20 cellular contexts compared by ENCODE assay signal in the genomic region with DNA sequence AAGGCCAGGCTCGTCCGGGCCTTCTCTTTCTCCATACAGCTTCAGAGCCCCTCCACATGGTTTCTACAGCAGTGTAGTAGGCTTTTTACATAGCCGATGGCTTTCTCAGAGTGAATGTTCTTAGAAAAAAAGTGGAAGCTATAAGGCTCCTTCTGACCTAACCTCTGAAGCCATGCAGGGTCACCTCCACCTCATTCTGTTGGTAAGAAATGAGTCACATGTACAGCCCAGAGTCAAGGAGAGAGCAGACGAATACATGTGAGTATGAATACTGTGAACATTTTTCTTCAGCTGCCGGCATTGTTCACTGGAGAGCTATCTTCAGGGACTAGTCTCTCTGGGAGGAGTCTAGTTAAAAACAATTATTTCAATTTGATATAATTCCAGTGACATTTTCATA.
DNase-seq lines count a peak whose midpoint lies in the region; ATAC-seq and TF ChIP-seq lines count a peak whose summit lies in the region.
"Had no signal": no experiment of that assay in that cellular context is flagged by ENCODE, and none has a peak within 500 bp of the region (broad histone marks: within the 10 kb centered on the region; RNA-seq: fewer than 3 reads in every experiment).

No MANE protein-coding gene starts in this region.

- H3K27me3 Mint-ChIP-seq in MCF 10A (ENCODE audit: insufficient read depth, unreplicated experiment): no peaks in the 10 kb centered on the region
- H3K27me3 Mint-ChIP-seq in immature natural killer cell (ENCODE audit: low read depth in 3 of 3): no peaks in the 10 kb centered on the region
- H3K27me3 Mint-ChIP-seq: activated CD8-positive, alpha-beta memory T cell treated with anti-CD3 and anti-CD28 coated beads, Interleukin-2, amount 10 ng/mL, durations not matched to agents 7 days and 5 days; dendritic cell treated with granulocyte-macrophage colony-stimulating factor and Interleukin-4, amounts not matched to agents 40 ng/mL and 50 ng/mL, for 4 days; stimulated activated naive CD8-positive, alpha-beta T cell treated with anti-CD3 and anti-CD28 coated beads, Interleukin-15, Interleukin-2, amounts not matched to agents 100 ng/mL and 50 ng/mL, for 24 hours had no signal

- POLR2A ChIA-PET in MCF 10A (lab: Yijun Ruan, JAX): interaction anchor here (0.6 to 1.3 kb wide), 3 partner anchors 10 to 54 kb away, joined by 3 to 4 read pairs (median 3); no protein-coding TSS in a partner anchor

- H3K9me3 ChIP-seq in mammary epithelial cell (replicated peaks; ENCODE audit: insufficient read depth, low read length) (no peaks in the 10 kb centered on the region), prostate gland (no peaks in the 10 kb centered on the region), MG63 (no peaks in the 10 kb centered on the region)
- H3K9me3 ChIP-seq: BLaER1 had no signal

- no peaks in the 10 kb centered on the region for H3K4me1 Mint-ChIP-seq in MCF 10A (ENCODE audit: insufficient read depth, unreplicated experiment)
- H3K4me1 Mint-ChIP-seq in immature natural killer cell: no peaks in the 10 kb centered on the region
- H3K4me1 Mint-ChIP-seq: activated B cell treated with CpG ODN at 0.5 μM for 24 hours; activated CD8-positive, alpha-beta memory T cell treated with anti-CD3 and anti-CD28 coated beads, Interleukin-2, amount 10 ng/mL, durations not matched to agents 7 days and 5 days had no signal

- WGBS in mammary epithelial cell (ENCODE audit: low coverage, missing lambda C conversion rate): 93% methylated on average over 5 of the region's 5 CpGs
- WGBS in prostate gland: 87% methylated on average over 5 of the region's 5 CpGs

- no peaks in the 10 kb centered on the region for H4K20me1 ChIP-seq in mammary epithelial cell (ENCODE audit: insufficient read depth, low read length)
- H4K20me1 ChIP-seq: BLaER1 had no signal

- H3K27ac Mint-ChIP-seq in MCF 10A (ENCODE audit: low read depth, unreplicated experiment): no peak overlapping the region
- H3K27ac Mint-ChIP-seq in immature natural killer cell: no peak overlapping the region
- H3K27ac Mint-ChIP-seq: activated B cell treated with CpG ODN at 0.5 μM for 24 hours; activated CD8-positive, alpha-beta memory T cell treated with anti-CD3 and anti-CD28 coated beads, Interleukin-2, amount 10 ng/mL, durations not matched to agents 7 days and 5 days; dendritic cell treated with granulocyte-macrophage colony-stimulating factor and Interleukin-4, amounts not matched to agents 40 ng/mL and 50 ng/mL, for 4 days; stimulated activated naive CD8-positive, alpha-beta T cell treated with anti-CD3 and anti-CD28 coated beads, Interleukin-15, Interleukin-2, amounts not matched to agents 100 ng/mL and 50 ng/mL, for 24 hours had no signal

- H3K36me3 ChIP-seq in mammary epithelial cell (ENCODE audit: insufficient read depth, low read length): no peaks in the 10 kb centered on the region
- no peaks in the 10 kb centered on the region for H3K36me3 ChIP-seq in prostate gland
- H3K36me3 ChIP-seq in MG63: no peaks in the 10 kb centered on the region
- H3K36me3 ChIP-seq: BLaER1 had no signal

- no peak overlapping the region for H3K4me3 ChIP-seq in mammary epithelial cell (replicated peaks in 1 of 3; ENCODE audit: insufficient read depth in 1 of 3, low read depth in 2 of 3, low read length in 3 of 3)
- no peak overlapping the region for H3K4me3 ChIP-seq in prostate gland
- no peak overlapping the region for H3K4me3 ChIP-seq in MG63
- H3K4me3 ChIP-seq: BLaER1 had no signal

- no peak overlapping the region for H3K4me3 Mint-ChIP-seq in MCF 10A (ENCODE audit: unreplicated experiment)
- no peak overlapping the region for H3K4me3 Mint-ChIP-seq in immature natural killer cell
- H3K4me3 Mint-ChIP-seq: activated B cell treated with CpG ODN at 0.5 μM for 24 hours; activated CD8-positive, alpha-beta memory T cell treated with anti-CD3 and anti-CD28 coated beads, Interleukin-2, amount 10 ng/mL, durations not matched to agents 7 days and 5 days; dendritic cell treated with granulocyte-macrophage colony-stimulating factor and Interleukin-4, amounts not matched to agents 40 ng/mL and 50 ng/mL, for 4 days; stimulated activated naive CD8-positive, alpha-beta T cell treated with anti-CD3 and anti-CD28 coated beads, Interleukin-15, Interleukin-2, amounts not matched to agents 100 ng/mL and 50 ng/mL, for 24 hours had no signal

- dilution Hi-C loops in mammary epithelial cell (cut with HindIII; ENCODE audit: low sequenced_read_pairs): no loop called here

- H3K9ac ChIP-seq in mammary epithelial cell (ENCODE audit: insufficient read depth, low read length): no peak overlapping the region
- H3K9ac ChIP-seq: BLaER1 had no signal

- BruUV-seq in mammary epithelial cell (replicated peaks; lab: Mats Ljungman, UMichigan) (no TSS peak), MCF 10A (replicated peaks; lab: Mats Ljungman, UMichigan) (no TSS peak)

- no peak for TF ChIP-seq POLR2A in prostate gland (IDR thresholded peaks at IDR 0.05)

- ATAC-seq in HG02938 (IDR thresholded peaks at IDR 0.05; ENCODE audit: unreplicated experiment): peak; percentile 70
- ATAC-seq: activated CD8-positive, alpha-beta memory T cell treated with anti-CD3 and anti-CD28 coated beads, Interleukin-2, amount 10 ng/mL, durations not matched to agents 7 days and 5 days; esophagus mucosa had no signal

- TF ChIP-seq CTCF in mammary epithelial cell (conservative IDR thresholded peaks at IDR 0.05 in 1 of 2, IDR thresholded peaks at IDR 0.05 in 1 of 2; ENCODE audit: extremely low read depth in 1 of 2, insufficient read depth in 1 of 2, low read depth in 1 of 2, low read length in 2 of 2) (no peak), MCF 10A (IDR thresholded peaks at IDR 0.05; ENCODE audit: unreplicated experiment) (no peak), prostate gland (IDR thresholded peaks at IDR 0.05) (no peak)

- H3K27ac ChIP-seq in mammary epithelial cell (ENCODE audit: insufficient read depth, low read depth, low read length) (no peak overlapping the region), prostate gland (no peak overlapping the region)
- H3K27ac ChIP-seq: 22Rv1, BLaER1 had no signal

- H3K27me3 ChIP-seq in mammary epithelial cell (ENCODE audit: insufficient read depth, low read length) (no peaks in the 10 kb centered on the region), prostate gland (replicated peaks; ENCODE audit: insufficient read depth) (no peaks in the 10 kb centered on the region), MG63 (no peaks in the 10 kb centered on the region)
- H3K27me3 ChIP-seq: BLaER1 had no signal

- in situ Hi-C loops in mammary epithelial cell (cut with MboI; ENCODE audit: low sequenced_read_pairs in 2 of 2): no loop called here

- intact Hi-C loops in mammary epithelial cell (cut with micrococcal nuclease): no loop called here
- intact Hi-C loops in MCF 10A (cut with micrococcal nuclease): no loop called here
- intact Hi-C loops in prostate gland (cut with DNase I): no loop called here

- H3K4me2 ChIP-seq in mammary epithelial cell (ENCODE audit: insufficient read depth, low read depth, low read length): no peak overlapping the region
- H3K4me2 ChIP-seq: BLaER1 had no signal

- no peaks in the 10 kb centered on the region for H3K36me3 Mint-ChIP-seq in MCF 10A (ENCODE audit: insufficient read depth, unreplicated experiment)
- no peaks in the 10 kb centered on the region for H3K36me3 Mint-ChIP-seq in immature natural killer cell
- H3K36me3 Mint-ChIP-seq: activated CD8-positive, alpha-beta memory T cell treated with anti-CD3 and anti-CD28 coated beads, Interleukin-2, amount 10 ng/mL, durations not matched to agents 7 days and 5 days had no signal

- H3K79me2 ChIP-seq in mammary epithelial cell (ENCODE audit: insufficient read depth, low read length): no peaks in the 10 kb centered on the region

- H3K4me1 ChIP-seq in mammary epithelial cell (ENCODE audit: insufficient read depth, low read length) (no peaks in the 10 kb centered on the region), prostate gland (replicated peaks) (no peaks in the 10 kb centered on the region)
- H3K4me1 ChIP-seq: BLaER1 had no signal

- H2AFZ ChIP-seq in mammary epithelial cell (ENCODE audit: low read depth, low read length): no peak overlapping the region

- H3K9me3 Mint-ChIP-seq in MCF 10A (ENCODE audit: unreplicated experiment) (peaks cover 8% of the 10 kb centered on the region), immature natural killer cell (peaks cover 0 to 15% (median 7%) of the 10 kb centered on the region in 6 donors)

- CTCF ChIA-PET in mammary epithelial cell (lab: Charles Lee; ENCODE audit: low non-redundant PET): interaction anchor here (0.5 kb wide), 1 partner anchor 120 kb away, joined by 4 read pairs; no protein-coding TSS in a partner anchor
- CTCF ChIA-PET in MCF 10A (lab: Yijun Ruan, JAX): interaction anchor here (0.6 to 1.7 kb wide), 3 partner anchors 10 to 1411 kb away, joined by 3 to 6 read pairs (median 4); no protein-coding TSS in a partner anchor

- DNase-seq in mammary epithelial cell: peak; percentile 27
- no peak for DNase-seq in MCF 10A (ENCODE audit: unreplicated experiment)
- peak; percentile 24 for DNase-seq in M059J (ENCODE audit: low read depth)
- no peak for DNase-seq in prostate gland (ENCODE audit: low spot score)
- DNase-seq in immature natural killer cell: no peak
- DNase-seq in NCI-H748 (lab: John Stamatoyannopoulos, UW; ENCODE audit: unreplicated experiment): no peak
- DNase-seq in MG63: no peak
- DNase-seq: activated B cell treated with CpG ODN at 0.5 μM for 24 hours; activated CD8-positive, alpha-beta memory T cell treated with anti-CD3 and anti-CD28 coated beads, Interleukin-2, amount 10 ng/mL, durations not matched to agents 7 days and 5 days; activated gamma-delta T cell treated with Interleukin-2 at 50 U/mL for 16 hours; aorta; MV-4-11; NCI-H2081 treated with DMSO at 0.1 percent for 48 hours; small intestine had no signal

Comparison
In these comparisons a context has a peak if more than half of its experiments do, and no peak if none do; other contexts are left out.
1. DNase-seq: peak in mammary epithelial cell (single experiment) and M059J (single experiment); none in MCF 10A (single experiment), prostate gland (single experiment), immature natural killer cell (0 of 3), NCI-H748 (single experiment) and MG63 (single experiment).